Comparison of ENCODE assay signal across 1 cellular context in the genomic region with DNA sequence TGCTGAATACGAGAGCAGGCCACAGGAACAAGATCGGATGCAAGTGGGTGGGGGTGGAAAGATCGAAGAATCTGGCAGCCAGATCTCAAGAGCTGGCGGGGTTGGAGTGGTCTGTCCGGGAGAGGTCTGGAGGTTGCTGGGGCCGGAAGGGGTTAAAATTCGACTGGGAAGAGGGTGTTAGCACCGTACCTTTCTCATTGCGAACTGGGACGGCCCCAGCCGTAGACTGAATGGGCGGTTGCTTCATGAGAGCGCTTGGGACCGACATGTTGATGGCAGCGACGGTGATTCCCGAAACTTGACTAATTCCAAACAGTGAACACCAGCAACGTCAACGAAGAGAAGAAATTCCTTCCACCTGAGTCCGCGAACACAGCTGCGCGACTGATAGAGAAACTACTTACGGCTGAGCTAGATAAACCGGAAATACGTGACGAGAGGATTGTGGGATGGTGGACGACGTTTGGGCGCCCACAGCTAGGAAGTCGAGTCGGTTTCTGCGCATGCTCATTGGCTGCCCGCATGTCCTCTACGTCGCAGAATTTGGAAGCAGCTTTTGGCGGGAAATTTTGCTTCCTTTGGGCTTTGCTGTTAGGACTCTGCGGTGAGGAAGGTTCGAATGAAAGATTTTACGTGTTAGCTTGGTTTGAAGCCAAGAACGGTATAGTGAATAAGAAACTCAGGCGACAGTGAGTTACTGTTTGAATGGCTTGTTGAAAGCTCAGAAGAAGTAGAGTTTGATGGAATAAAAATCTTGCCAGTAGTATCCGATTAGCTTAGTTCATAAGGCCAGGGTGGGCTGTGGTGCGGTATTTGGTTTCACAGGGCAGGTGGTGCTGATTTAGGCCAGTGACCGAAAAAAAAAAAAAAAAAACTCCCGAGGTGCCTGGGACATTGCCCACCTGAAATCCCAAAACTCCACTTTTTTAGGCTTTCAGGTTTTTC.
TF ChIP-seq lines count a peak whose summit lies in the region.

A gene with protein sequence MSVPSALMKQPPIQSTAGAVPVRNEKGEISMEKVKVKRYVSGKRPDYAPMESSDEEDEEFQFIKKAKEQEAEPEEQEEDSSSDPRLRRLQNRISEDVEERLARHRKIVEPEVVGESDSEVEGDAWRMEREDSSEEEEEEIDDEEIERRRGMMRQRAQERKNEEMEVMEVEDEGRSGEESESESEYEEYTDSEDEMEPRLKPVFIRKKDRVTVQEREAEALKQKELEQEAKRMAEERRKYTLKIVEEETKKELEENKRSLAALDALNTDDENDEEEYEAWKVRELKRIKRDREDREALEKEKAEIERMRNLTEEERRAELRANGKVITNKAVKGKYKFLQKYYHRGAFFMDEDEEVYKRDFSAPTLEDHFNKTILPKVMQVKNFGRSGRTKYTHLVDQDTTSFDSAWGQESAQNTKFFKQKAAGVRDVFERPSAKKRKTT (minus strand): TSS at position 389 of the 945 bp plus-strand sequence. CDS start 121 bp downstream, at position 268.

TF ChIP-seq in HepG2, 621 proteins besides CTCF, POLR2A, EP300 and RAD21 (continued from another document and continues in another):
- TF ChIP-seq BATF2 (CRISPR knock-in tag; IDR thresholded peaks at IDR 0.05) (no peak), NFIB (CRISPR knock-in tag; IDR thresholded peaks at IDR 0.05; ENCODE audit: borderline replicate concordance) (no peak), MAFF (IDR thresholded peaks at IDR 0.05; ENCODE audit: low read depth, low read length) (no peak), ZNF276 (CRISPR knock-in tag; IDR thresholded peaks at IDR 0.05; ENCODE audit: low read depth) (peak; percentile 56; the same call in 1 of the 2 replicates), MXD4 (CRISPR knock-in tag; IDR thresholded peaks at IDR 0.05) (peak; percentile 73), ZNF703 (CRISPR knock-in tag; IDR thresholded peaks at IDR 0.05; ENCODE audit: borderline replicate concordance) (no peak), SAP130 (CRISPR knock-in tag; IDR thresholded peaks at IDR 0.05; ENCODE audit: low read depth) (peak; percentile 98), ZBTB8A (CRISPR knock-in tag; IDR thresholded peaks at IDR 0.05; ENCODE audit: borderline replicate concordance, low read depth) (no peak), MTA3 (CRISPR knock-in tag; IDR thresholded peaks at IDR 0.05) (no peak), RELA (CRISPR knock-in tag; IDR thresholded peaks at IDR 0.05) (no peak), ONECUT2 (CRISPR knock-in tag; IDR thresholded peaks at IDR 0.05) (0 out of 2 replicates have a peak, but pooled peaks have one; percentile 11), MXD1 (CRISPR knock-in tag; IDR thresholded peaks at IDR 0.05) (no peak), ATF5 (CRISPR knock-in tag; IDR thresholded peaks at IDR 0.05; ENCODE audit: low read depth) (no peak), DMAP1 (CRISPR knock-in tag; IDR thresholded peaks at IDR 0.05) (peak; percentile 80), FLYWCH1 (CRISPR knock-in tag; IDR thresholded peaks at IDR 0.05) (0 out of 2 replicates have a peak, but pooled peaks have one; percentile 14), NKX3-1 (CRISPR knock-in tag; IDR thresholded peaks at IDR 0.05) (peak; percentile 51; the same call in 1 of the 2 replicates), RBFOX2 (IDR thresholded peaks at IDR 0.05; ENCODE audit: low read depth, low read length) (peak; percentile 50; the same call in 1 of the 2 replicates), RXRA (CRISPR knock-in tag; IDR thresholded peaks at IDR 0.05) (no peak; the same call in 1 of the 2 replicates), PREB (CRISPR knock-in tag; IDR thresholded peaks at IDR 0.05) (no peak), ZEB1 (IDR thresholded peaks at IDR 0.05; ENCODE audit: insufficient replicate concordance, low read depth) (no peak), ZNF331 (CRISPR knock-in tag; IDR thresholded peaks at IDR 0.05) (peak; percentile 60; the same call in 1 of the 2 replicates), FOXO1 (CRISPR knock-in tag; IDR thresholded peaks at IDR 0.05) (no peak), MTF2 (CRISPR knock-in tag; IDR thresholded peaks at IDR 0.05; ENCODE audit: borderline replicate concordance) (no peak), SKI (IDR thresholded peaks at IDR 0.05; ENCODE audit: partially characterized antibody) (peak; percentile 44), ZNF615 (CRISPR knock-in tag; IDR thresholded peaks at IDR 0.05; ENCODE audit: borderline replicate concordance) (no peak), ZFP91 (CRISPR knock-in tag; IDR thresholded peaks at IDR 0.05; ENCODE audit: borderline replicate concordance) (peak; percentile 61; the same call in 1 of the 2 replicates), ZNF430 (CRISPR knock-in tag; IDR thresholded peaks at IDR 0.05) (peak; percentile 77; the same call in 1 of the 2 replicates), TEAD3 (CRISPR knock-in tag; optimal IDR thresholded peaks at IDR 0.05; ENCODE audit: borderline replicate concordance) (peak; percentile 79), ZSCAN12 (CRISPR knock-in tag; IDR thresholded peaks at IDR 0.05) (no peak)
- TF ChIP-seq, protein P1, sequence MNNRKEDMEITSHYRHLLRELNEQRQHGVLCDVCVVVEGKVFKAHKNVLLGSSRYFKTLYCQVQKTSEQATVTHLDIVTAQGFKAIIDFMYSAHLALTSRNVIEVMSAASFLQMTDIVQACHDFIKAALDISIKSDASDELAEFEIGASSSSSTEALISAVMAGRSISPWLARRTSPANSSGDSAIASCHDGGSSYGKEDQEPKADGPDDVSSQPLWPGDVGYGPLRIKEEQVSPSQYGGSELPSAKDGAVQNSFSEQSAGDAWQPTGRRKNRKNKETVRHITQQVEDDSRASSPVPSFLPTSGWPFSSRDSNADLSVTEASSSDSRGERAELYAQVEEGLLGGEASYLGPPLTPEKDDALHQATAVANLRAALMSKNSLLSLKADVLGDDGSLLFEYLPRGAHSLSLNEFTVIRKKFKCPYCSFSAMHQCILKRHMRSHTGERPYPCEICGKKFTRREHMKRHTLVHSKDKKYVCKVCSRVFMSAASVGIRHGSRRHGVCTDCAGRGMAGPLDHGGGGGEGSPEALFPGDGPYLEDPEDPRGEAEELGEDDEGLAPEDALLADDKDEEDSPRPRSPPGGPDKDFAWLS (CRISPR knock-in tag; IDR thresholded peaks at IDR 0.05; ENCODE audit: borderline replicate concordance), result no peak
- TF ChIP-seq, protein P2, sequence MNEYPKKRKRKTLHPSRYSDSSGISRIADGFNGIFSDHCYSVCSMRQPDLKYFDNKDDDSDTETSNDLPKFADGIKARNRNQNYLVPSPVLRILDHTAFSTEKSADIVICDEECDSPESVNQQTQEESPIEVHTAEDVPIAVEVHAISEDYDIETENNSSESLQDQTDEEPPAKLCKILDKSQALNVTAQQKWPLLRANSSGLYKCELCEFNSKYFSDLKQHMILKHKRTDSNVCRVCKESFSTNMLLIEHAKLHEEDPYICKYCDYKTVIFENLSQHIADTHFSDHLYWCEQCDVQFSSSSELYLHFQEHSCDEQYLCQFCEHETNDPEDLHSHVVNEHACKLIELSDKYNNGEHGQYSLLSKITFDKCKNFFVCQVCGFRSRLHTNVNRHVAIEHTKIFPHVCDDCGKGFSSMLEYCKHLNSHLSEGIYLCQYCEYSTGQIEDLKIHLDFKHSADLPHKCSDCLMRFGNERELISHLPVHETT (CRISPR knock-in tag; conservative IDR thresholded peaks at IDR 0.05), result peak; percentile 74
- TF ChIP-seq, protein P3, sequence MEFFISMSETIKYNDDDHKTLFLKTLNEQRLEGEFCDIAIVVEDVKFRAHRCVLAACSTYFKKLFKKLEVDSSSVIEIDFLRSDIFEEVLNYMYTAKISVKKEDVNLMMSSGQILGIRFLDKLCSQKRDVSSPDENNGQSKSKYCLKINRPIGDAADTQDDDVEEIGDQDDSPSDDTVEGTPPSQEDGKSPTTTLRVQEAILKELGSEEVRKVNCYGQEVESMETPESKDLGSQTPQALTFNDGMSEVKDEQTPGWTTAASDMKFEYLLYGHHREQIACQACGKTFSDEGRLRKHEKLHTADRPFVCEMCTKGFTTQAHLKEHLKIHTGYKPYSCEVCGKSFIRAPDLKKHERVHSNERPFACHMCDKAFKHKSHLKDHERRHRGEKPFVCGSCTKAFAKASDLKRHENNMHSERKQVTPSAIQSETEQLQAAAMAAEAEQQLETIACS (CRISPR knock-in tag; IDR thresholded peaks at IDR 0.05), result no peak
- TF ChIP-seq, protein P4, sequence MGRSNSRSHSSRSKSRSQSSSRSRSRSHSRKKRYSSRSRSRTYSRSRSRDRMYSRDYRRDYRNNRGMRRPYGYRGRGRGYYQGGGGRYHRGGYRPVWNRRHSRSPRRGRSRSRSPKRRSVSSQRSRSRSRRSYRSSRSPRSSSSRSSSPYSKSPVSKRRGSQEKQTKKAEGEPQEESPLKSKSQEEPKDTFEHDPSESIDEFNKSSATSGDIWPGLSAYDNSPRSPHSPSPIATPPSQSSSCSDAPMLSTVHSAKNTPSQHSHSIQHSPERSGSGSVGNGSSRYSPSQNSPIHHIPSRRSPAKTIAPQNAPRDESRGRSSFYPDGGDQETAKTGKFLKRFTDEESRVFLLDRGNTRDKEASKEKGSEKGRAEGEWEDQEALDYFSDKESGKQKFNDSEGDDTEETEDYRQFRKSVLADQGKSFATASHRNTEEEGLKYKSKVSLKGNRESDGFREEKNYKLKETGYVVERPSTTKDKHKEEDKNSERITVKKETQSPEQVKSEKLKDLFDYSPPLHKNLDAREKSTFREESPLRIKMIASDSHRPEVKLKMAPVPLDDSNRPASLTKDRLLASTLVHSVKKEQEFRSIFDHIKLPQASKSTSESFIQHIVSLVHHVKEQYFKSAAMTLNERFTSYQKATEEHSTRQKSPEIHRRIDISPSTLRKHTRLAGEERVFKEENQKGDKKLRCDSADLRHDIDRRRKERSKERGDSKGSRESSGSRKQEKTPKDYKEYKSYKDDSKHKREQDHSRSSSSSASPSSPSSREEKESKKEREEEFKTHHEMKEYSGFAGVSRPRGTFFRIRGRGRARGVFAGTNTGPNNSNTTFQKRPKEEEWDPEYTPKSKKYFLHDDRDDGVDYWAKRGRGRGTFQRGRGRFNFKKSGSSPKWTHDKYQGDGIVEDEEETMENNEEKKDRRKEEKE (IDR thresholded peaks at IDR 0.05), result no peak
